22 cellular contexts compared by ENCODE assay signal in genomic region chr2:3299130-3299529, GRCh38.
DNase-seq lines count a peak whose midpoint lies in the region; ATAC-seq and TF ChIP-seq lines count a peak whose summit lies in the region.
"Had no signal": no experiment of that assay in that cellular context is flagged by ENCODE, and none has a peak within 500 bp of the region (broad histone marks: within the 10 kb centered on the region; RNA-seq: fewer than 3 reads in every experiment).

No MANE protein-coding gene starts in this region.

- peaks cover 16% of the 10 kb centered on the region for H3K4me1 Mint-ChIP-seq in activated T-cell treated with anti-CD3 and anti-CD28 coated beads, Interleukin-2, amount 50 U/mL, for 24 hours (ENCODE audit: low read depth)
- peaks cover 30% of the 10 kb centered on the region for H3K4me1 Mint-ChIP-seq in stimulated activated effector memory CD8-positive, alpha-beta T cell treated with anti-CD3 and anti-CD28 coated beads, Interleukin-12 subunit alpha, Interleukin-12 subunit beta, amount 100 ng/mL, for 72 hours
- H3K4me1 Mint-ChIP-seq in neural progenitor cell = peaks cover 54% of the 10 kb centered on the region

- no peak overlapping the region for H2AFZ ChIP-seq in neural progenitor cell (replicated peaks)

- H4K20me1 ChIP-seq in neural progenitor cell (ENCODE audit: low read depth) = peaks cover 60% of the 10 kb centered on the region

- H3K4me3 ChIP-seq in WERI-Rb-1 (ENCODE audit: low read depth, low read length) = no peak overlapping the region
- H3K4me3 ChIP-seq in neural progenitor cell = no peak overlapping the region

- no peaks in the 10 kb centered on the region for H3K27me3 Mint-ChIP-seq in activated T-cell treated with anti-CD3 and anti-CD28 coated beads, Interleukin-2, amount 50 U/mL, for 24 hours
- peaks cover 6% of the 10 kb centered on the region for H3K27me3 Mint-ChIP-seq in neural progenitor cell (ENCODE audit: insufficient read depth, low read depth)
- H3K27me3 Mint-ChIP-seq: IgD-negative memory B cell had no signal

- DNase-seq in activated T-cell treated with anti-CD3 and anti-CD28 coated beads, Interleukin-2, amount 50 U/mL, for 24 hours = peak; percentile 14
- no peak for DNase-seq in activated T-cell treated with anti-CD3 and anti-CD28 coated beads, Interleukin-2, amount 50 U/mL, for 48 hours
- DNase-seq in WERI-Rb-1 (peak; percentile 5), mesenteric fat pad (ENCODE audit: low spot score) (peak; percentile 82), GM19240 (ENCODE audit: insufficient read length, low spot score) (no peak), neural progenitor cell (ENCODE audit: low spot score) (no peak), NOMO-1 (lab: John Stamatoyannopoulos, UW; ENCODE audit: unreplicated experiment in 2 of 2) (no peak)
- no peak for DNase-seq in stimulated activated effector memory CD8-positive, alpha-beta T cell treated with anti-CD3 and anti-CD28 coated beads, Interleukin-12 subunit alpha, Interleukin-12 subunit beta, amount 100 ng/mL, for 72 hours (ENCODE audit: low spot score in 2 of 2)
- DNase-seq: 8988T, DMS153, GDM1, HCEC 1CT, Karpas-422, NCI-H1048, NCI-H1436 treated with DMSO at 0.1 percent for 48 hours, NCI-H2029, NCI-H345, NCI-H524 treated with DMSO at 0.1 percent for 48 hours, PC-3 had no signal

- H3K9me3 Mint-ChIP-seq in activated T-cell treated with anti-CD3 and anti-CD28 coated beads, Interleukin-2, amount 50 U/mL, for 24 hours = no peaks in the 10 kb centered on the region
- H3K9me3 Mint-ChIP-seq in stimulated activated effector memory CD8-positive, alpha-beta T cell treated with anti-CD3 and anti-CD28 coated beads, Interleukin-12 subunit alpha, Interleukin-12 subunit beta, amount 100 ng/mL, for 72 hours = no peaks in the 10 kb centered on the region
- H3K9me3 Mint-ChIP-seq in neural progenitor cell = no peaks in the 10 kb centered on the region
- H3K9me3 Mint-ChIP-seq: IgD-negative memory B cell had no signal

- H3K4me3 Mint-ChIP-seq in activated T-cell treated with anti-CD3 and anti-CD28 coated beads, Interleukin-2, amount 50 U/mL, for 24 hours = no peak overlapping the region
- H3K4me3 Mint-ChIP-seq in stimulated activated effector memory CD8-positive, alpha-beta T cell treated with anti-CD3 and anti-CD28 coated beads, Interleukin-12 subunit alpha, Interleukin-12 subunit beta, amount 100 ng/mL, for 72 hours = no peak overlapping the region
- no peak overlapping the region for H3K4me3 Mint-ChIP-seq in neural progenitor cell
- H3K4me3 Mint-ChIP-seq: IgD-negative memory B cell had no signal

- H3K27ac ChIP-seq in WERI-Rb-1 (no peak overlapping the region), neural progenitor cell (no peak overlapping the region)
- H3K27ac ChIP-seq: RWPE1 had no signal

- H3K9ac ChIP-seq in neural progenitor cell = no peak overlapping the region

- no peak overlapping the region for H3K27ac Mint-ChIP-seq in activated T-cell treated with anti-CD3 and anti-CD28 coated beads, Interleukin-2, amount 50 U/mL, for 24 hours
- H3K27ac Mint-ChIP-seq in stimulated activated effector memory CD8-positive, alpha-beta T cell treated with anti-CD3 and anti-CD28 coated beads, Interleukin-12 subunit alpha, Interleukin-12 subunit beta, amount 100 ng/mL, for 72 hours = peak overlapping the region; percentile 56
- no peak overlapping the region for H3K27ac Mint-ChIP-seq in neural progenitor cell

- H3K36me3 Mint-ChIP-seq in activated T-cell treated with anti-CD3 and anti-CD28 coated beads, Interleukin-2, amount 50 U/mL, for 24 hours (ENCODE audit: low read depth) = peaks cover 56% of the 10 kb centered on the region
- peaks cover 32% of the 10 kb centered on the region for H3K36me3 Mint-ChIP-seq in stimulated activated effector memory CD8-positive, alpha-beta T cell treated with anti-CD3 and anti-CD28 coated beads, Interleukin-12 subunit alpha, Interleukin-12 subunit beta, amount 100 ng/mL, for 72 hours
- peaks cover 7% of the 10 kb centered on the region for H3K36me3 Mint-ChIP-seq in neural progenitor cell

- TF ChIP-seq CTCF in WERI-Rb-1 (IDR thresholded peaks at IDR 0.05; ENCODE audit: low read depth, low read length) (no peak), neural progenitor cell (IDR thresholded peaks at IDR 0.05) (no peak)

- no peak for ATAC-seq in stimulated activated effector memory CD8-positive, alpha-beta T cell treated with anti-CD3 and anti-CD28 coated beads, Interleukin-12 subunit alpha, Interleukin-12 subunit beta, amount 100 ng/mL, for 72 hours
- ATAC-seq: PC-3 had no signal

- peaks cover 26% of the 10 kb centered on the region for H3K4me1 ChIP-seq in neural progenitor cell
- H3K4me1 ChIP-seq: Caco-2 had no signal

- H3K27me3 ChIP-seq in WERI-Rb-1 (ENCODE audit: insufficient read depth, low read depth, severe bottlenecking) (no peaks in the 10 kb centered on the region), neural progenitor cell (no peaks in the 10 kb centered on the region)

- H3K9me3 ChIP-seq in WERI-Rb-1 (ENCODE audit: severe bottlenecking) (no peaks in the 10 kb centered on the region), neural progenitor cell (ENCODE audit: low read depth) (no peaks in the 10 kb centered on the region)
- H3K9me3 ChIP-seq: Caco-2 had no signal

- no peaks in the 10 kb centered on the region for H3K79me2 ChIP-seq in neural progenitor cell (ENCODE audit: low read depth)

- peaks cover 13% of the 10 kb centered on the region for H3F3A ChIP-seq in neural progenitor cell (ENCODE audit: low read depth)

- no peak overlapping the region for H3K4me2 ChIP-seq in neural progenitor cell

- H3K36me3 ChIP-seq in WERI-Rb-1 = no peaks in the 10 kb centered on the region; the same call in 1 of the 2 replicates
- H3K36me3 ChIP-seq in neural progenitor cell = no peaks in the 10 kb centered on the region

Comparison
In these comparisons a context has a peak if more than half of its experiments do, and no peak if none do; other contexts are left out.
1. DNase-seq: peak in activated T-cell treated with anti-CD3 and anti-CD28 coated beads, Interleukin-2, amount 50 U/mL, for 24 hours (single experiment), WERI-Rb-1 (single experiment) and mesenteric fat pad (single experiment); none in activated T-cell treated with anti-CD3 and anti-CD28 coated beads, Interleukin-2, amount 50 U/mL, for 48 hours (0 of 2), stimulated activated effector memory CD8-positive, alpha-beta T cell treated with anti-CD3 and anti-CD28 coated beads, Interleukin-12 subunit alpha, Interleukin-12 subunit beta, amount 100 ng/mL, for 72 hours (0 of 2), GM19240 (single experiment), neural progenitor cell (single experiment) and NOMO-1 (0 of 2).